9 cellular contexts compared by ENCODE assay signal in genomic region chr3:128794067-128794768, GRCh38.
A peak's percentile ranks its signal among the peaks of the same experiment; 100 is the strongest.
DNase-seq lines count a peak whose midpoint lies in the region; ATAC-seq, FAIRE-seq and TF ChIP-seq lines count a peak whose summit lies in the region.
"Had no signal": no experiment of that assay in that cellular context is flagged by ENCODE, and none has a peak within 500 bp of the region (broad histone marks: within the 10 kb centered on the region; RNA-seq: fewer than 3 reads in every experiment).

No MANE protein-coding gene starts in this region.

- H3K4me3 Mint-ChIP-seq in endodermal cell, result no peak overlapping the region

- no peaks in the 10 kb centered on the region for H3K79me1 ChIP-seq in trophoblast cell (ENCODE audit: low read length)

- peak; percentile 26 for ATAC-seq in GM21825 (IDR thresholded peaks at IDR 0.05; ENCODE audit: unreplicated experiment)
- no peak for ATAC-seq in HG02763 (IDR thresholded peaks at IDR 0.05; ENCODE audit: unreplicated experiment)
- ATAC-seq in GM18502 (IDR thresholded peaks at IDR 0.05; ENCODE audit: poor library complexity, unreplicated experiment), result no peak

- no peak overlapping the region for H2AFZ ChIP-seq in trophoblast cell (ENCODE audit: insufficient read depth, low read length, poor library complexity)

- H3K14ac ChIP-seq in trophoblast cell (ENCODE audit: low read length), result no peak overlapping the region

- H3K4me1 Mint-ChIP-seq in endodermal cell, result peaks cover 20% of the 10 kb centered on the region

- H3K27me3 ChIP-seq in endodermal cell (ENCODE audit: control insufficient read depth, insufficient read depth, low read length, poor library complexity, severe bottlenecking) (no peaks in the 10 kb centered on the region), trophoblast cell (ENCODE audit: insufficient read depth, low read length) (no peaks in the 10 kb centered on the region)
- H3K27me3 ChIP-seq: SJSA1 had no signal

- H2BK5ac ChIP-seq in trophoblast cell (ENCODE audit: low read depth, low read length, poor library complexity), result no peak overlapping the region

- H4K12ac ChIP-seq in trophoblast cell (ENCODE audit: low read depth, low read length), result no peak overlapping the region

- H3K4me3 ChIP-seq in endodermal cell (ENCODE audit: low read length) (no peak overlapping the region), trophoblast cell (ENCODE audit: low read depth, low read length) (no peak overlapping the region)
- H3K4me3 ChIP-seq: SJSA1 had no signal

- TF ChIP-seq CTCF in endodermal cell (conservative IDR thresholded peaks at IDR 0.05), result no peak

- no peaks in the 10 kb centered on the region for H3K9me3 Mint-ChIP-seq in endodermal cell

- no peak overlapping the region for H4K91ac ChIP-seq in trophoblast cell (ENCODE audit: low read depth, low read length)

- no peak overlapping the region for H3K23ac ChIP-seq in trophoblast cell (ENCODE audit: low read length)

- H3K4ac ChIP-seq in trophoblast cell (ENCODE audit: low read depth, low read length), result no peak overlapping the region

- peak; percentile 90 for FAIRE-seq in RCC 7860 (lab: Jason Lieb, UNC)

- peak overlapping the region; percentile 19 for H3K27ac ChIP-seq in endodermal cell (ENCODE audit: low read depth, low read length)
- H3K27ac ChIP-seq in trophoblast cell (ENCODE audit: low read depth, low read length), result no peak overlapping the region
- H3K27ac ChIP-seq: SJSA1 had no signal

- H3K18ac ChIP-seq in trophoblast cell (ENCODE audit: low read length), result no peak overlapping the region

- H3K4me1 ChIP-seq in endodermal cell (ENCODE audit: control insufficient read depth, insufficient read depth, low read length) (peaks cover 5% of the 10 kb centered on the region), trophoblast cell (ENCODE audit: control insufficient read depth in 1 of 2, insufficient read depth in 2 of 2, low read length in 2 of 2) (peaks cover 0 to 2% of the 10 kb centered on the region in 2 experiments)

- DNase-seq in RCC 7860 (ENCODE audit: low spot score) (peak; percentile 79), endodermal cell (no peak), trophoblast cell (peak; percentile 70 to 83), NCI-H1436 (lab: John Stamatoyannopoulos, UW) (no peak), NCI-H526 treated with DMSO at 0.1 percent for 48 hours (lab: John Stamatoyannopoulos, UW) (no peak)

- no peak overlapping the region for H3K4me2 ChIP-seq in trophoblast cell (ENCODE audit: low read length)

- H4K8ac ChIP-seq in trophoblast cell (ENCODE audit: low read depth, low read length), result no peak overlapping the region

- no peak overlapping the region for H2AK5ac ChIP-seq in trophoblast cell (ENCODE audit: low read length)

- H3K36me3 ChIP-seq in endodermal cell (ENCODE audit: control insufficient read depth, insufficient read depth, low read length) (peaks cover 33% of the 10 kb centered on the region), trophoblast cell (ENCODE audit: control insufficient read depth in 1 of 2, insufficient read depth in 2 of 2, low read length in 2 of 2) (peaks cover 11 to 18% of the 10 kb centered on the region in 2 experiments)

- 95 to 96% methylated on average over 2 of the region's 2 CpGs for WGBS in endodermal cell (ENCODE audit: insufficient coverage in 1 of 2, insufficient read length in 1 of 2), 2 experiments
- no CpG with 5 or more reads among the region's 2 CpGs for WGBS in trophoblast cell (ENCODE audit: extremely low coverage, insufficient coverage, insufficient read length)

- H2BK12ac ChIP-seq in trophoblast cell (ENCODE audit: low read length), result no peak overlapping the region

- no peaks in the 10 kb centered on the region for H3K9me3 ChIP-seq in endodermal cell (ENCODE audit: control insufficient read depth, low read length)
- no peaks in the 10 kb centered on the region for H3K9me3 ChIP-seq in trophoblast cell (ENCODE audit: insufficient read depth, low read depth, low read length)
- H3K9me3 ChIP-seq: SJSA1 had no signal

- H2BK120ac ChIP-seq in trophoblast cell (ENCODE audit: insufficient read depth, low read length, poor library complexity), result no peak overlapping the region

- no peak overlapping the region for H3K9ac ChIP-seq in endodermal cell (ENCODE audit: extremely low read depth, low read length, poor library complexity, severe bottlenecking)
- H3K9ac ChIP-seq in trophoblast cell (ENCODE audit: low read length), result no peak overlapping the region

- peaks cover 40% of the 10 kb centered on the region for H3K36me3 Mint-ChIP-seq in endodermal cell (ENCODE audit: low read depth)

- H3K27me3 Mint-ChIP-seq in endodermal cell (ENCODE audit: insufficient read depth), result no peaks in the 10 kb centered on the region

- no peak overlapping the region for H3K27ac Mint-ChIP-seq in endodermal cell

- peaks cover 2% of the 10 kb centered on the region for H3K79me2 ChIP-seq in trophoblast cell (ENCODE audit: control insufficient read depth, insufficient read depth, low read length, poor library complexity)

Comparison
In these comparisons a context has a peak if more than half of its experiments do, and no peak if none do; other contexts are left out.
1. DNase-seq: peak in RCC 7860 (single experiment) and trophoblast cell (2 of 2); none in endodermal cell (single experiment), NCI-H1436 (single experiment) and NCI-H526 treated with DMSO at 0.1 percent for 48 hours (single experiment).